1 cellular context compared by ENCODE assay signal in the genomic region with DNA sequence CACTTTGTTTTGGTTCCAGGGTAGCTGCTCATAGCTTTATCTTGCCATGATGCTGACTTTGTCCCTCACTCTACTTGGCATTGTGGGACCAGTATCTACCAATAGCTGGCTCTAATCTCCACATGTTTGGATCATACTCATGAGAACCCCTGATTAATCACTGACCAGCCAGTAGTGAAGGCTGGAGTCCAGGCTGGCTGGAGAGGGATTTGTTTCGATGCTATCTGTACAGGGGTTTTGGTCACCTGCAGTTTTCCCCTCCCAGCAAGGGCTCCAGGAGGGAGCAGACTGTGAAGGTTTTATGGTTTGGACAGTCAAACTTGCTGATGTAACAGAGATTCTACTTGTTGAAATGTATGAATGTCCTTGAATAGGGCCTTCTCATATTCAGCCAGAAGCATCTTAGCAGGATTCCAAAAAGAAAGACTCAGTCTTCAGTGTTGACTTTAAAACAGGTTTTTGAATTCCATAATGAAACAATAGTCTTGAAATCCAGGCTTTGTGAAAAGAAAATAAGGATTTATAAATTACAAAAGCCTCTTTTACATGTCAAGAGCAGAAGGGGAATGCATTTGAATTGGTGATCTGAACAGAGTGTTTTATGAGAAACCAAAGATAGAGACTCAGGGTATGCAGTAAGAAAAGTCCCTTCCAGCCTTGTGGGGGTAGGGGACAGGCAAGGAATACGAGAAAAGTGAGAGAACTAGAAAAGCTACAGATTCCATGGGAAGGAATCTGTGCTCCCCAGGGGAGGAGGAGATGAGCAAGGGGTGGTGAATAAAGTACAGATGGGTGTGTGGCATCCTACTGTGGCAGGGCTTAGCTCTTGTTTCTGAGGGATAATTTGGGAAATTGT.
TF ChIP-seq lines count a peak whose summit lies in the region.

No MANE protein-coding gene starts in this region.

TF ChIP-seq in H1, 55 proteins besides CTCF, POLR2A, EP300 and RAD21 (continued from another document):
- TF ChIP-seq, protein P1, sequence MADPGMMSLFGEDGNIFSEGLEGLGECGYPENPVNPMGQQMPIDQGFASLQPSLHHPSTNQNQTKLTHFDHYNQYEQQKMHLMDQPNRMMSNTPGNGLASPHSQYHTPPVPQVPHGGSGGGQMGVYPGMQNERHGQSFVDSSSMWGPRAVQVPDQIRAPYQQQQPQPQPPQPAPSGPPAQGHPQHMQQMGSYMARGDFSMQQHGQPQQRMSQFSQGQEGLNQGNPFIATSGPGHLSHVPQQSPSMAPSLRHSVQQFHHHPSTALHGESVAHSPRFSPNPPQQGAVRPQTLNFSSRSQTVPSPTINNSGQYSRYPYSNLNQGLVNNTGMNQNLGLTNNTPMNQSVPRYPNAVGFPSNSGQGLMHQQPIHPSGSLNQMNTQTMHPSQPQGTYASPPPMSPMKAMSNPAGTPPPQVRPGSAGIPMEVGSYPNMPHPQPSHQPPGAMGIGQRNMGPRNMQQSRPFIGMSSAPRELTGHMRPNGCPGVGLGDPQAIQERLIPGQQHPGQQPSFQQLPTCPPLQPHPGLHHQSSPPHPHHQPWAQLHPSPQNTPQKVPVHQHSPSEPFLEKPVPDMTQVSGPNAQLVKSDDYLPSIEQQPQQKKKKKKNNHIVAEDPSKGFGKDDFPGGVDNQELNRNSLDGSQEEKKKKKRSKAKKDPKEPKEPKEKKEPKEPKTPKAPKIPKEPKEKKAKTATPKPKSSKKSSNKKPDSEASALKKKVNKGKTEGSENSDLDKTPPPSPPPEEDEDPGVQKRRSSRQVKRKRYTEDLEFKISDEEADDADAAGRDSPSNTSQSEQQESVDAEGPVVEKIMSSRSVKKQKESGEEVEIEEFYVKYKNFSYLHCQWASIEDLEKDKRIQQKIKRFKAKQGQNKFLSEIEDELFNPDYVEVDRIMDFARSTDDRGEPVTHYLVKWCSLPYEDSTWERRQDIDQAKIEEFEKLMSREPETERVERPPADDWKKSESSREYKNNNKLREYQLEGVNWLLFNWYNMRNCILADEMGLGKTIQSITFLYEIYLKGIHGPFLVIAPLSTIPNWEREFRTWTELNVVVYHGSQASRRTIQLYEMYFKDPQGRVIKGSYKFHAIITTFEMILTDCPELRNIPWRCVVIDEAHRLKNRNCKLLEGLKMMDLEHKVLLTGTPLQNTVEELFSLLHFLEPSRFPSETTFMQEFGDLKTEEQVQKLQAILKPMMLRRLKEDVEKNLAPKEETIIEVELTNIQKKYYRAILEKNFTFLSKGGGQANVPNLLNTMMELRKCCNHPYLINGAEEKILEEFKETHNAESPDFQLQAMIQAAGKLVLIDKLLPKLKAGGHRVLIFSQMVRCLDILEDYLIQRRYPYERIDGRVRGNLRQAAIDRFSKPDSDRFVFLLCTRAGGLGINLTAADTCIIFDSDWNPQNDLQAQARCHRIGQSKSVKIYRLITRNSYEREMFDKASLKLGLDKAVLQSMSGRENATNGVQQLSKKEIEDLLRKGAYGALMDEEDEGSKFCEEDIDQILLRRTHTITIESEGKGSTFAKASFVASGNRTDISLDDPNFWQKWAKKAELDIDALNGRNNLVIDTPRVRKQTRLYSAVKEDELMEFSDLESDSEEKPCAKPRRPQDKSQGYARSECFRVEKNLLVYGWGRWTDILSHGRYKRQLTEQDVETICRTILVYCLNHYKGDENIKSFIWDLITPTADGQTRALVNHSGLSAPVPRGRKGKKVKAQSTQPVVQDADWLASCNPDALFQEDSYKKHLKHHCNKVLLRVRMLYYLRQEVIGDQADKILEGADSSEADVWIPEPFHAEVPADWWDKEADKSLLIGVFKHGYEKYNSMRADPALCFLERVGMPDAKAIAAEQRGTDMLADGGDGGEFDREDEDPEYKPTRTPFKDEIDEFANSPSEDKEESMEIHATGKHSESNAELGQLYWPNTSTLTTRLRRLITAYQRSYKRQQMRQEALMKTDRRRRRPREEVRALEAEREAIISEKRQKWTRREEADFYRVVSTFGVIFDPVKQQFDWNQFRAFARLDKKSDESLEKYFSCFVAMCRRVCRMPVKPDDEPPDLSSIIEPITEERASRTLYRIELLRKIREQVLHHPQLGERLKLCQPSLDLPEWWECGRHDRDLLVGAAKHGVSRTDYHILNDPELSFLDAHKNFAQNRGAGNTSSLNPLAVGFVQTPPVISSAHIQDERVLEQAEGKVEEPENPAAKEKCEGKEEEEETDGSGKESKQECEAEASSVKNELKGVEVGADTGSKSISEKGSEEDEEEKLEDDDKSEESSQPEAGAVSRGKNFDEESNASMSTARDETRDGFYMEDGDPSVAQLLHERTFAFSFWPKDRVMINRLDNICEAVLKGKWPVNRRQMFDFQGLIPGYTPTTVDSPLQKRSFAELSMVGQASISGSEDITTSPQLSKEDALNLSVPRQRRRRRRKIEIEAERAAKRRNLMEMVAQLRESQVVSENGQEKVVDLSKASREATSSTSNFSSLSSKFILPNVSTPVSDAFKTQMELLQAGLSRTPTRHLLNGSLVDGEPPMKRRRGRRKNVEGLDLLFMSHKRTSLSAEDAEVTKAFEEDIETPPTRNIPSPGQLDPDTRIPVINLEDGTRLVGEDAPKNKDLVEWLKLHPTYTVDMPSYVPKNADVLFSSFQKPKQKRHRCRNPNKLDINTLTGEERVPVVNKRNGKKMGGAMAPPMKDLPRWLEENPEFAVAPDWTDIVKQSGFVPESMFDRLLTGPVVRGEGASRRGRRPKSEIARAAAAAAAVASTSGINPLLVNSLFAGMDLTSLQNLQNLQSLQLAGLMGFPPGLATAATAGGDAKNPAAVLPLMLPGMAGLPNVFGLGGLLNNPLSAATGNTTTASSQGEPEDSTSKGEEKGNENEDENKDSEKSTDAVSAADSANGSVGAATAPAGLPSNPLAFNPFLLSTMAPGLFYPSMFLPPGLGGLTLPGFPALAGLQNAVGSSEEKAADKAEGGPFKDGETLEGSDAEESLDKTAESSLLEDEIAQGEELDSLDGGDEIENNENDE (IDR thresholded peaks at IDR 0.05; ENCODE audit: insufficient replicate concordance, low read length), result peak; percentile 97
- TF ChIP-seq YY1 (IDR thresholded peaks at IDR 0.05; ENCODE audit: low read depth, low read length) (no peak), FOSL1 (IDR thresholded peaks at IDR 0.05; ENCODE audit: insufficient read depth, low read depth, low read length) (no peak), SIX5 (IDR thresholded peaks at IDR 0.05; ENCODE audit: low read depth, low read length) (no peak), RXRA (IDR thresholded peaks at IDR 0.05; ENCODE audit: insufficient read depth, low read depth, low read length) (no peak), SP4 (IDR thresholded peaks at IDR 0.05; ENCODE audit: low read length) (no peak), POU5F1 (IDR thresholded peaks at IDR 0.05; ENCODE audit: low read depth, low read length) (peak; percentile 37; the same call in 1 of the 2 replicates), GTF2F1 (IDR thresholded peaks at IDR 0.05; ENCODE audit: borderline replicate concordance, low read depth, low read length) (0 out of 2 replicates have a peak, but pooled peaks have one; percentile 26), CHD1 (IDR thresholded peaks at IDR 0.05; ENCODE audit: low read depth, low read length) (no peak), TCF12 (IDR thresholded peaks at IDR 0.05; ENCODE audit: low read depth, low read length) (0 out of 2 replicates have a peak, but pooled peaks have one; percentile 34), NRF1 (IDR thresholded peaks at IDR 0.05; ENCODE audit: low read depth, low read length) (no peak), KDM5A (IDR thresholded peaks at IDR 0.05; ENCODE audit: low read length) (no peak), SP2 (IDR thresholded peaks at IDR 0.05; ENCODE audit: low read length) (no peak), CEBPB (IDR thresholded peaks at IDR 0.05; ENCODE audit: low read depth, low read length) (peak; percentile 18; the same call in 1 of the 2 replicates), E2F6 (IDR thresholded peaks at IDR 0.05) (no peak), JUN (IDR thresholded peaks at IDR 0.05; ENCODE audit: low read depth, low read length) (no peak), TBP (IDR thresholded peaks at IDR 0.05; ENCODE audit: low read depth, low read length) (peak; percentile 19; the same call in 1 of the 2 replicates), POLR2AphosphoS5 (IDR thresholded peaks at IDR 0.05; ENCODE audit: low read depth, low read length) (no peak), JUND (IDR thresholded peaks at IDR 0.05; ENCODE audit: low read length) (no peak), SP1 (IDR thresholded peaks at IDR 0.05; ENCODE audit: low read depth, low read length) (peak; percentile 76), MAX (IDR thresholded peaks at IDR 0.05) (no peak), CBX5 (IDR thresholded peaks at IDR 0.05; ENCODE audit: low read depth, low read length) (no peak), CTBP2 (IDR thresholded peaks at IDR 0.05; ENCODE audit: borderline replicate concordance, insufficient read depth, insufficient read length, low read length) (no peak), SAP30 (IDR thresholded peaks at IDR 0.05; ENCODE audit: insufficient read depth, insufficient replicate concordance, low read length) (no peak), RFX5 (IDR thresholded peaks at IDR 0.05; ENCODE audit: borderline replicate concordance, low read depth, low read length) (no peak), NANOG (IDR thresholded peaks at IDR 0.05; ENCODE audit: insufficient read depth, low read depth, low read length, poor library complexity, severe bottlenecking) (no peak), EZH2 (IDR thresholded peaks at IDR 0.05; ENCODE audit: low read depth, low read length, severe bottlenecking) (no peak), PHF8 (conservative IDR thresholded peaks at IDR 0.05; ENCODE audit: low read depth, low read length) (no peak), SIN3A (conservative IDR thresholded peaks at IDR 0.05 in 1 of 2, IDR thresholded peaks at IDR 0.05 in 1 of 2; ENCODE audit: low read depth in 1 of 2, low read length in 2 of 2) (no peak), RNF2 (IDR thresholded peaks at IDR 0.05; ENCODE audit: borderline replicate concordance, low read depth, low read length, missing control alignments, poor library complexity, severe bottlenecking) (no peak), SRF (IDR thresholded peaks at IDR 0.05; ENCODE audit: low read depth, low read length) (no peak), TAF1 (IDR thresholded peaks at IDR 0.05; ENCODE audit: low read depth, low read length) (no peak), CBX8 (IDR thresholded peaks at IDR 0.05; ENCODE audit: borderline replicate concordance, low read depth, low read length) (no peak), CHD2 (IDR thresholded peaks at IDR 0.05; ENCODE audit: low read length) (0 out of 2 replicates have a peak, but pooled peaks have one; percentile 4), HDAC2 (IDR thresholded peaks at IDR 0.05; ENCODE audit: borderline replicate concordance in 1 of 2, low read depth in 2 of 2, low read length in 2 of 2) (peak; percentile 82 to 92), SIRT6 (IDR thresholded peaks at IDR 0.05; ENCODE audit: low read length) (no peak), TAF7 (optimal IDR thresholded peaks at IDR 0.05; ENCODE audit: borderline replicate concordance, low read depth, low read length) (peak; percentile 33), BRCA1 (IDR thresholded peaks at IDR 0.05; ENCODE audit: low read depth, low read length) (no peak), SUZ12 (IDR thresholded peaks at IDR 0.05; ENCODE audit: low read length) (no peak), BCL11A (IDR thresholded peaks at IDR 0.05; ENCODE audit: low read depth in 2 of 2, low read length in 2 of 2) (no peak), HDAC6 (IDR thresholded peaks at IDR 0.05; ENCODE audit: low read depth, low read length) (no peak), MAFK (IDR thresholded peaks at IDR 0.05; ENCODE audit: low read depth, low read length) (no peak), TEAD4 (IDR thresholded peaks at IDR 0.05; ENCODE audit: low read depth, low read length) (peak; percentile 74), BACH1 (IDR thresholded peaks at IDR 0.05; ENCODE audit: low read length) (no peak)
- TF ChIP-seq, protein P2, sequence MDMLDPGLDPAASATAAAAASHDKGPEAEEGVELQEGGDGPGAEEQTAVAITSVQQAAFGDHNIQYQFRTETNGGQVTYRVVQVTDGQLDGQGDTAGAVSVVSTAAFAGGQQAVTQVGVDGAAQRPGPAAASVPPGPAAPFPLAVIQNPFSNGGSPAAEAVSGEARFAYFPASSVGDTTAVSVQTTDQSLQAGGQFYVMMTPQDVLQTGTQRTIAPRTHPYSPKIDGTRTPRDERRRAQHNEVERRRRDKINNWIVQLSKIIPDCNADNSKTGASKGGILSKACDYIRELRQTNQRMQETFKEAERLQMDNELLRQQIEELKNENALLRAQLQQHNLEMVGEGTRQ (IDR thresholded peaks at IDR 0.05; ENCODE audit: low read length), result no peak
- TF ChIP-seq, protein P3, sequence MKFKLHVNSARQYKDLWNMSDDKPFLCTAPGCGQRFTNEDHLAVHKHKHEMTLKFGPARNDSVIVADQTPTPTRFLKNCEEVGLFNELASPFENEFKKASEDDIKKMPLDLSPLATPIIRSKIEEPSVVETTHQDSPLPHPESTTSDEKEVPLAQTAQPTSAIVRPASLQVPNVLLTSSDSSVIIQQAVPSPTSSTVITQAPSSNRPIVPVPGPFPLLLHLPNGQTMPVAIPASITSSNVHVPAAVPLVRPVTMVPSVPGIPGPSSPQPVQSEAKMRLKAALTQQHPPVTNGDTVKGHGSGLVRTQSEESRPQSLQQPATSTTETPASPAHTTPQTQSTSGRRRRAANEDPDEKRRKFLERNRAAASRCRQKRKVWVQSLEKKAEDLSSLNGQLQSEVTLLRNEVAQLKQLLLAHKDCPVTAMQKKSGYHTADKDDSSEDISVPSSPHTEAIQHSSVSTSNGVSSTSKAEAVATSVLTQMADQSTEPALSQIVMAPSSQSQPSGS (IDR thresholded peaks at IDR 0.05; ENCODE audit: low read length), result 0 out of 2 replicates have a peak, but pooled peaks have one; percentile 41
- TF ChIP-seq, protein P4, sequence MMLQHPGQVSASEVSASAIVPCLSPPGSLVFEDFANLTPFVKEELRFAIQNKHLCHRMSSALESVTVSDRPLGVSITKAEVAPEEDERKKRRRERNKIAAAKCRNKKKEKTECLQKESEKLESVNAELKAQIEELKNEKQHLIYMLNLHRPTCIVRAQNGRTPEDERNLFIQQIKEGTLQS (IDR thresholded peaks at IDR 0.05; ENCODE audit: insufficient read depth, low read depth, low read length), result no peak
